In genomic region chr16:1613240-1613639, GRCh38 we compare ENCODE assay signal across 8 cellular contexts. TPM values are rescaled to one million over a fixed set of nuclear protein-coding genes. Genes with fewer than 3 reads are reported as not detected.
DNase-seq lines count a peak whose midpoint lies in the region; ATAC-seq and TF ChIP-seq lines count a peak whose summit lies in the region.

No MANE protein-coding gene starts in this region.

- no peak for ATAC-seq in CD4-positive, CD25-positive, alpha-beta regulatory T cell (ENCODE audit: low read depth in 2 of 2)
- ATAC-seq in left lung = no peak
- no peak for ATAC-seq in GM18870 (IDR thresholded peaks at IDR 0.05; ENCODE audit: unreplicated experiment)
- ATAC-seq in body of pancreas = no peak

- 0 to 2% methylated on average over 18 to 19 of the region's 19 CpGs for WGBS in body of pancreas, 2 donors

- H3K4me1 ChIP-seq in CD4-positive, CD25-positive, alpha-beta regulatory T cell (ENCODE audit: control insufficient read depth, insufficient read depth, low read length, poor library complexity, severe bottlenecking) = peaks cover 40% of the 10 kb centered on the region
- H3K4me1 ChIP-seq in left lung = peaks cover 15 to 66% of the 10 kb centered on the region in 2 donors
- peaks cover 0 to 57% (median 34%) of the 10 kb centered on the region in 4 donors for H3K4me1 ChIP-seq in tibial artery
- peaks cover 44% of the 10 kb centered on the region for H3K4me1 ChIP-seq in body of pancreas

- peak overlapping the region; percentile 84 to 98 (median 92) for H3K4me3 Mint-ChIP-seq in CD4-positive, CD25-positive, alpha-beta regulatory T cell
- peak overlapping the region; percentile 91 for H3K4me3 Mint-ChIP-seq in activated naive CD8-positive, alpha-beta T cell

- H3K4me3 ChIP-seq in CD4-positive, CD25-positive, alpha-beta regulatory T cell (ENCODE audit: low read depth, low read length) = peak overlapping the region; percentile 74
- H3K4me3 ChIP-seq in left lung (peak overlapping the region; percentile 80 to 89), tibial artery (peak overlapping the region; percentile 81 to 93), body of pancreas (no peak overlapping the region)

- peaks cover 22% of the 10 kb centered on the region for H3K36me3 Mint-ChIP-seq in CD4-positive, CD25-positive, alpha-beta regulatory T cell
- peaks cover 11% of the 10 kb centered on the region for H3K36me3 Mint-ChIP-seq in activated naive CD8-positive, alpha-beta T cell

- H3K27ac ChIP-seq in CD4-positive, CD25-positive, alpha-beta regulatory T cell (ENCODE audit: insufficient read depth, low read length, poor library complexity, severe bottlenecking) = no peak overlapping the region
- H3K27ac ChIP-seq in left lung (peak overlapping the region; percentile 67 to 85), tibial artery (peak overlapping the region; percentile 63 to 80), body of pancreas (peak overlapping the region in 2 of 4 donors; percentile 24 to 86)

- peaks cover 0 to 5% (median 3%) of the 10 kb centered on the region in 7 donors for H3K9me3 Mint-ChIP-seq in CD4-positive, CD25-positive, alpha-beta regulatory T cell
- no peaks in the 10 kb centered on the region for H3K9me3 Mint-ChIP-seq in activated naive CD8-positive, alpha-beta T cell (ENCODE audit: low read depth)

- intact Hi-C loops in left lung (cut with DNase I) = no loop called here
- intact Hi-C loops in tibial artery (cut with DNase I; ENCODE audit: low total_unique reads) = loop anchor here (5.0 kb wide), 2 partner anchors 121 to 359 kb away; partner anchors contain the start of genes TBL3 and TELO2
- intact Hi-C loops in body of pancreas (cut with DNase I) = no loop called here

- no peak for TF ChIP-seq POLR2A in body of pancreas (IDR thresholded peaks at IDR 0.05)

- peaks cover 24% of the 10 kb centered on the region for H3K27me3 Mint-ChIP-seq in CD4-positive, CD25-positive, alpha-beta regulatory T cell
- H3K27me3 Mint-ChIP-seq in activated naive CD8-positive, alpha-beta T cell = no peaks in the 10 kb centered on the region

- H3K36me3 ChIP-seq in CD4-positive, CD25-positive, alpha-beta regulatory T cell (ENCODE audit: control insufficient read depth, insufficient read depth, low read length) = peaks cover 27% of the 10 kb centered on the region
- H3K36me3 ChIP-seq in left lung = peaks cover 0 to 24% of the 10 kb centered on the region in 2 donors
- H3K36me3 ChIP-seq in tibial artery = peaks cover 5 to 13% (median 11%) of the 10 kb centered on the region in 3 donors
- no peaks in the 10 kb centered on the region for H3K36me3 ChIP-seq in body of pancreas (replicated peaks in 1 of 2; ENCODE audit: insufficient read depth in 1 of 2, low read depth in 2 of 2)

- no peak for TF ChIP-seq CTCF in left lung (IDR thresholded peaks at IDR 0.05)
- TF ChIP-seq CTCF in tibial artery (IDR thresholded peaks at IDR 0.05) = no peak
- TF ChIP-seq CTCF in body of pancreas (IDR thresholded peaks at IDR 0.05) = no peak

- no peaks in the 10 kb centered on the region for H3K27me3 ChIP-seq in CD4-positive, CD25-positive, alpha-beta regulatory T cell (ENCODE audit: control insufficient read depth, insufficient read depth, low read length)
- H3K27me3 ChIP-seq in left lung = peaks cover 0 to 23% of the 10 kb centered on the region in 2 donors
- no peaks in the 10 kb centered on the region for H3K27me3 ChIP-seq in tibial artery
- H3K27me3 ChIP-seq in body of pancreas = no peaks in the 10 kb centered on the region

- peaks cover 0 to 8% of the 10 kb centered on the region in 2 experiments for H3K9me3 ChIP-seq in CD4-positive, CD25-positive, alpha-beta regulatory T cell (ENCODE audit: control insufficient read depth in 2 of 2, low read length in 2 of 2)
- H3K9me3 ChIP-seq in left lung (no peaks in the 10 kb centered on the region), tibial artery (no peaks in the 10 kb centered on the region), body of pancreas (no peaks in the 10 kb centered on the region)

- peak overlapping the region; percentile 7 to 89 (median 86) for H3K27ac Mint-ChIP-seq in CD4-positive, CD25-positive, alpha-beta regulatory T cell
- peak overlapping the region; percentile 68 for H3K27ac Mint-ChIP-seq in activated naive CD8-positive, alpha-beta T cell

- peaks cover 15 to 41% (median 26%) of the 10 kb centered on the region in 4 donors for H3K4me1 Mint-ChIP-seq in CD4-positive, CD25-positive, alpha-beta regulatory T cell
- peaks cover 31% of the 10 kb centered on the region for H3K4me1 Mint-ChIP-seq in activated naive CD8-positive, alpha-beta T cell (ENCODE audit: low read depth)

- peak in 2 of 3 donors; percentile 28 to 29 for DNase-seq in CD4-positive, CD25-positive, alpha-beta regulatory T cell
- peak; percentile 36 for DNase-seq in HuH-7.5 (ENCODE audit: low spot score)
- no peak for DNase-seq in left lung
- DNase-seq in tibial artery = no peak
- no peak for DNase-seq in NCI-H524 treated with DMSO at 0.1 percent for 48 hours (lab: John Stamatoyannopoulos, UW)
- DNase-seq in body of pancreas = no peak

RNA-seq across cellular contexts. Expression of gene CRAMP1, which starts 1.1 kb away (rescaled TPM):
- total RNA-seq in CD4-positive, CD25-positive, alpha-beta regulatory T cell = 30.5 TPM
- 1 to 10 TPM in 2 of 4 donors, under 1 TPM in 2; 0.49 to 1.6 (median 1.1) TPM for polyA plus RNA-seq in CD4-positive, CD25-positive, alpha-beta regulatory T cell
- total RNA-seq in left lung (10 to 100 TPM; 17.3 to 18.9 TPM), body of pancreas (10 to 100 TPM in 1 of 2 donors, 1 to 10 TPM in 1; 8.6 to 17.8 TPM)

RNA-seq across cellular contexts. Expression of gene IFT140, which starts 1.4 kb away (rescaled TPM):
- total RNA-seq in CD4-positive, CD25-positive, alpha-beta regulatory T cell = 2.5 TPM
- polyA plus RNA-seq in CD4-positive, CD25-positive, alpha-beta regulatory T cell = 1 to 10 TPM; 1.1 to 2.0 (median 1.5) TPM
- total RNA-seq in left lung = 10 to 100 TPM; 26.0 to 34.8 TPM
- total RNA-seq in body of pancreas = 10 to 100 TPM; 16.9 to 35.6 TPM

Comparison
In these comparisons a context has a peak if more than half of its experiments do, and no peak if none do; other contexts are left out.
1. DNase-seq: peak in CD4-positive, CD25-positive, alpha-beta regulatory T cell (2 of 3) and HuH-7.5 (single experiment); none in left lung (0 of 2), tibial artery (0 of 2), NCI-H524 treated with DMSO at 0.1 percent for 48 hours (single experiment) and body of pancreas (0 of 4).
2. H3K4me3 ChIP-seq: peak in CD4-positive, CD25-positive, alpha-beta regulatory T cell (single experiment), left lung (2 of 2) and tibial artery (2 of 2); none in body of pancreas (0 of 2).